28 cellular contexts compared by ENCODE assay signal in the genomic region with DNA sequence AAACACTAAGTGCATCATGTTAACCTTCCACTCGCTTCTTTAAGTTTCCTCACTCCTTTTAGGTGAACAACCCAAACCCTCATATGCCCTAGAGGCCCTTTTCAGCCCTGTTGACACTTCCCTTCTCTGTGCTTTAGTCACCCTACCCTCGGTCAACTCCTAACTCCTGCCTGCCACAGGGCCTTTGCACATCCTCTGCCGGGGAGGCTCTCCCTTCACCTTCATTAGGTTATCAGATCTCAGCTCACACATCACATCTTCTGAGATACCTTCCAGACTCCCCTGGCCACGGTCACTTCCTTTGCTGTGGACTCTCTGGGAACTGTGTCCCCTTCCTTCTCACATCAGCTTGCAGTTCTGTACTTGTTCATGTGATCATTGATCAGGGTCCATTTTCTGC.
"Had no signal": no experiment of that assay in that cellular context is flagged by ENCODE, and none has a peak within 500 bp of the region (broad histone marks: within the 10 kb centered on the region; RNA-seq: fewer than 3 reads in every experiment).

No MANE protein-coding gene starts in this region.

- ATAC-seq: left cardiac atrium; left lung; lower lobe of right lung; natural killer cell; sciatic nerve; stimulated activated memory B cell treated with anti-CD40 and anti-IgM and Interleukin-4, amounts not matched to agents 10 μg/mL and 1 μg/mL and 100 μg/mL, for 72 hours; stimulated activated naive CD8-positive, alpha-beta T cell treated with anti-CD3 and anti-CD28 coated beads, Interleukin-15, amount 100 ng/mL, for 72 hours had no signal

- H3K4me3 ChIP-seq: left lung, lower lobe of right lung, neural progenitor cell, right atrium auricular region, skin epidermis, spleen, tibial nerve, uterus had no signal

- H3K36me3 ChIP-seq: left lung, lower lobe of right lung, neural progenitor cell, neutrophil, right atrium auricular region, spleen, tibial nerve, uterus had no signal

- H3K27ac Mint-ChIP-seq: mesothelial cell of epicardium; natural killer cell; nephron progenitor cell; neural progenitor cell; stimulated activated memory B cell treated with anti-CD40 and anti-IgM and Interleukin-4, amounts not matched to agents 10 μg/mL and 1 μg/mL and 100 μg/mL, for 72 hours; stimulated activated naive CD8-positive, alpha-beta T cell treated with anti-CD3 and anti-CD28 coated beads, Interleukin-15, amount 100 ng/mL, for 72 hours; type B pancreatic cell had no signal

- H3K9me3 ChIP-seq: left lung, lower lobe of right lung, neutrophil, right atrium auricular region, spleen, tibial nerve, uterus had no signal

- H3K4me1 ChIP-seq: left lung, lower lobe of right lung, parathyroid adenoma, right atrium auricular region, spleen, tibial nerve, uterus had no signal

- DNase-seq: hippocampal formation; kidney glomerular epithelial cell; left cardiac atrium; left lung; lower lobe of right lung; mammary epithelial cell; mesenchymal stem cell; naive B cell; natural killer cell; nephron progenitor cell; occipital lobe; spleen; stimulated activated CD4-positive, alpha-beta T cell treated with anti-CD3 and anti-CD28 coated beads, Interleukin-4, amount 100 ng/mL, for 24 hours; stimulated activated CD8-positive, alpha-beta memory T cell treated with anti-CD3 and anti-CD28 coated beads, Interleukin-4, amount 100 ng/mL, for 48 hours; stimulated activated naive CD4-positive, alpha-beta T cell treated with Interleukin-2 at 50 U/mL for 16 hours; stimulated activated naive CD8-positive, alpha-beta T cell treated with anti-CD3 and anti-CD28 coated beads, Interleukin-15, amount 100 ng/mL, for 72 hours; substantia nigra; uterus had no signal

- H3K27me3 ChIP-seq: left lung, neural progenitor cell, neutrophil, right atrium auricular region, spleen, tibial nerve, uterus had no signal

- H3K9ac ChIP-seq: neural progenitor cell, parathyroid adenoma had no signal

- H3K27me3 Mint-ChIP-seq: stimulated activated memory B cell treated with anti-CD40 and anti-IgM and Interleukin-4, amounts not matched to agents 10 μg/mL and 1 μg/mL and 100 μg/mL, for 72 hours; stimulated activated naive CD8-positive, alpha-beta T cell treated with anti-CD3 and anti-CD28 coated beads, Interleukin-15, amount 100 ng/mL, for 72 hours; type B pancreatic cell had no signal

- H3K4me1 Mint-ChIP-seq: mesothelial cell of epicardium; stimulated activated memory B cell treated with anti-CD40 and anti-IgM and Interleukin-4, amounts not matched to agents 10 μg/mL and 1 μg/mL and 100 μg/mL, for 72 hours; stimulated activated naive CD8-positive, alpha-beta T cell treated with anti-CD3 and anti-CD28 coated beads, Interleukin-15, amount 100 ng/mL, for 72 hours had no signal

- H2AFZ ChIP-seq: neural progenitor cell, parathyroid adenoma had no signal

- H3K9me3 Mint-ChIP-seq: natural killer cell, nephron progenitor cell, neural progenitor cell, type B pancreatic cell had no signal

- H3K36me3 Mint-ChIP-seq: mesothelial cell of epicardium; natural killer cell; neural progenitor cell; stimulated activated memory B cell treated with anti-CD40 and anti-IgM and Interleukin-4, amounts not matched to agents 10 μg/mL and 1 μg/mL and 100 μg/mL, for 72 hours; type B pancreatic cell had no signal

- H3K4me3 Mint-ChIP-seq: mesothelial cell of epicardium; naive B cell; natural killer cell; nephron progenitor cell; neural progenitor cell; stimulated activated memory B cell treated with anti-CD40 and anti-IgM and Interleukin-4, amounts not matched to agents 10 μg/mL and 1 μg/mL and 100 μg/mL, for 72 hours; stimulated activated naive CD8-positive, alpha-beta T cell treated with anti-CD3 and anti-CD28 coated beads, Interleukin-15, amount 100 ng/mL, for 72 hours; type B pancreatic cell had no signal

- H3K27ac ChIP-seq: left lung, lower lobe of right lung, neutrophil, parathyroid adenoma, right atrium auricular region, skin epidermis, spleen, tibial nerve, uterus had no signal

- H3K79me2 ChIP-seq: parathyroid adenoma had no signal

- H3K4me2 ChIP-seq: neural progenitor cell had no signal
